ENCODE assay signal across 21 cellular contexts in genomic region chr6:17269840-17270239, GRCh38. TPM values are rescaled to one million over a fixed set of nuclear protein-coding genes. Genes with fewer than 3 reads are reported as not detected.
DNase-seq lines count a peak whose midpoint lies in the region; ATAC-seq and TF ChIP-seq lines count a peak whose summit lies in the region.
"Had no signal": no experiment of that assay in that cellular context is flagged by ENCODE, and none has a peak within 500 bp of the region (broad histone marks: within the 10 kb centered on the region; RNA-seq: fewer than 3 reads in every experiment).

No MANE protein-coding gene starts in this region.

- intact Hi-C loops in Right ventricle myocardium superior (cut with DNase I) (loop anchor here (10.0 kb wide), 1 partner anchor 65 kb away; no protein-coding TSS in a partner anchor), Right ventricle myocardium inferior (cut with DNase I) (no loop called here)

- TF ChIP-seq CTCF in brain microvascular endothelial cell (IDR thresholded peaks at IDR 0.05; ENCODE audit: low read depth, low read length, missing control alignments) = no peak
- TF ChIP-seq CTCF in GM20000 (IDR thresholded peaks at IDR 0.05; ENCODE audit: extremely low read depth, missing control alignments) = no peak

- no peaks in the 10 kb centered on the region for H3K27me3 ChIP-seq in brain microvascular endothelial cell (replicated peaks)
- H3K27me3 ChIP-seq: foreskin keratinocyte, transverse colon had no signal

- H3K27ac ChIP-seq in brain microvascular endothelial cell = no peak overlapping the region
- H3K27ac ChIP-seq: 22Rv1, foreskin keratinocyte, transverse colon had no signal

- in situ Hi-C loops in brain microvascular endothelial cell (cut with HindIII; ENCODE audit: low pct_ligation_motif_present, low sequenced_read_pairs) = no loop called here

- H3K36me3 ChIP-seq in brain microvascular endothelial cell (replicated peaks) = no peaks in the 10 kb centered on the region
- H3K36me3 ChIP-seq: transverse colon had no signal

- DNase-seq in Right ventricle myocardium superior (no peak), Right ventricle myocardium inferior (ENCODE audit: missing footprints) (no peak), brain microvascular endothelial cell (peak; percentile 22), inferior parietal cortex (ENCODE audit: extremely low spot score) (peak; percentile 26), GM20000 (ENCODE audit: low spot score) (no peak), SHP77 treated with DMSO at 0.1 percent for 48 hours (lab: John Stamatoyannopoulos, UW) (no peak)
- DNase-seq: activated CD4-positive, alpha-beta memory T cell treated with anti-CD3 and anti-CD28 coated beads, Interleukin-2, amount 10 ng/mL, durations not matched to agents 7 days and 5 days; activated naive CD8-positive, alpha-beta T cell treated with anti-CD3 and anti-CD28 coated beads, Interleukin-2, amount 10 ng/mL, durations not matched to agents 7 days and 5 days; CD4-positive, CD25-positive, alpha-beta regulatory T cell; H9; naive B cell; NCI-H146; NCI-H446; stimulated activated CD4-positive, alpha-beta T cell treated with anti-CD3 and anti-CD28 coated beads, Interleukin-12 subunit alpha, Interleukin-12 subunit beta, amount 100 ng/mL, for 4 hours; transverse colon had no signal

- H3K4me3 ChIP-seq in brain microvascular endothelial cell (ENCODE audit: low read depth, low read length) = no peak overlapping the region
- H3K4me3 ChIP-seq: transverse colon had no signal

- ATAC-seq in Right ventricle myocardium superior (ENCODE audit: poor library complexity) = peak; percentile 59
- ATAC-seq in Right ventricle myocardium inferior = no peak
- no peak for ATAC-seq in HG03280 (IDR thresholded peaks at IDR 0.05; ENCODE audit: unreplicated experiment)
- ATAC-seq in HG03520 (IDR thresholded peaks at IDR 0.05; ENCODE audit: unreplicated experiment) = no peak
- ATAC-seq: foreskin keratinocyte had no signal

RNA-seq across cellular contexts. Expression of gene RBM24, which starts 11.3 kb away (rescaled TPM):
- total RNA-seq in Right ventricle myocardium superior = 187 TPM
- 181 TPM for total RNA-seq in Right ventricle myocardium inferior
- total RNA-seq: activated CD4-positive, alpha-beta memory T cell treated with anti-CD3 and anti-CD28 coated beads, Interleukin-2, amount 10 ng/mL, durations not matched to agents 7 days and 5 days; activated naive CD8-positive, alpha-beta T cell treated with anti-CD3 and anti-CD28 coated beads, Interleukin-2, amount 10 ng/mL, durations not matched to agents 7 days and 5 days; CD4-positive, CD25-positive, alpha-beta regulatory T cell; HT-29; T-helper 1 cell treated with Interleukin-12 subunit alpha and Interleukin-12 subunit beta and Interleukin-4 antibody, amounts not matched to agents 30 ng/mL and 1 ng/mL, for 36 hours had no signal

Comparison
In these comparisons a context has a peak if more than half of its experiments do, and no peak if none do; other contexts are left out.
1. DNase-seq: peak in brain microvascular endothelial cell (single experiment) and inferior parietal cortex (single experiment); none in Right ventricle myocardium superior (single experiment), Right ventricle myocardium inferior (single experiment), GM20000 (single experiment) and SHP77 treated with DMSO at 0.1 percent for 48 hours (single experiment).